Comparison of ENCODE assay signal across 12 cellular contexts in genomic region chr1:183101841-183102276, GRCh38.
A peak's percentile ranks its signal among the peaks of the same experiment; 100 is the strongest.
DNase-seq lines count a peak whose midpoint lies in the region; ATAC-seq and TF ChIP-seq lines count a peak whose summit lies in the region.
"Had no signal": no experiment of that assay in that cellular context is flagged by ENCODE, and none has a peak within 500 bp of the region (broad histone marks: within the 10 kb centered on the region; RNA-seq: fewer than 3 reads in every experiment).

No MANE protein-coding gene starts in this region.

- H3K9me3 Mint-ChIP-seq in WTC11 (no peaks in the 10 kb centered on the region), neural crest cell (no peaks in the 10 kb centered on the region)
- no peaks in the 10 kb centered on the region for H3K9me3 Mint-ChIP-seq in activated naive CD8-positive, alpha-beta T cell treated with anti-CD3 and anti-CD28 coated beads for 36 hours
- H3K9me3 Mint-ChIP-seq: brain; CD8-positive, alpha-beta T cell had no signal

- H3K27me3 Mint-ChIP-seq in WTC11 (ENCODE audit: low read depth) (no peaks in the 10 kb centered on the region), neural crest cell (ENCODE audit: low read depth) (no peaks in the 10 kb centered on the region)
- peaks cover 11% of the 10 kb centered on the region for H3K27me3 Mint-ChIP-seq in activated naive CD8-positive, alpha-beta T cell treated with anti-CD3 and anti-CD28 coated beads for 36 hours
- H3K27me3 Mint-ChIP-seq: brain had no signal

- H3K4me3 Mint-ChIP-seq in WTC11 (no peak overlapping the region), neural crest cell (no peak overlapping the region)
- H3K4me3 Mint-ChIP-seq in activated naive CD8-positive, alpha-beta T cell treated with anti-CD3 and anti-CD28 coated beads for 36 hours, result no peak overlapping the region
- H3K4me3 Mint-ChIP-seq: brain; CD8-positive, alpha-beta T cell had no signal

- H3K27ac Mint-ChIP-seq in WTC11 (peak overlapping the region; percentile 66), neural crest cell (ENCODE audit: unreplicated experiment) (peak overlapping the region; percentile 88)
- H3K27ac Mint-ChIP-seq in activated naive CD8-positive, alpha-beta T cell treated with anti-CD3 and anti-CD28 coated beads for 36 hours, result no peak overlapping the region
- H3K27ac Mint-ChIP-seq: CD8-positive, alpha-beta T cell had no signal

- peak; percentile 45 for ATAC-seq in HG02981 (IDR thresholded peaks at IDR 0.05; ENCODE audit: unreplicated experiment)
- ATAC-seq in WTC11, result no peak
- no peak for ATAC-seq in GM21723 (IDR thresholded peaks at IDR 0.05; ENCODE audit: unreplicated experiment)
- ATAC-seq: CD8-positive, alpha-beta T cell; pancreas had no signal

- H3K36me3 Mint-ChIP-seq in WTC11 (peaks cover 5% of the 10 kb centered on the region; the same call in 1 of the 2 replicates), neural crest cell (ENCODE audit: low read depth) (no peaks in the 10 kb centered on the region)
- H3K36me3 Mint-ChIP-seq in activated naive CD8-positive, alpha-beta T cell treated with anti-CD3 and anti-CD28 coated beads for 36 hours, result no peaks in the 10 kb centered on the region
- H3K36me3 Mint-ChIP-seq: CD8-positive, alpha-beta T cell had no signal

- CTCF ChIA-PET in WTC11 (lab: Charles Lee), result interaction anchor here (1.3 kb wide), 1 partner anchor 139 kb away, joined by 5 read pairs; no protein-coding TSS in a partner anchor

- H3K4me1 Mint-ChIP-seq in WTC11 (peaks cover 4% of the 10 kb centered on the region; the same call in 1 of the 2 replicates), neural crest cell (peaks cover 20% of the 10 kb centered on the region)
- H3K4me1 Mint-ChIP-seq in activated naive CD8-positive, alpha-beta T cell treated with anti-CD3 and anti-CD28 coated beads for 36 hours, result no peaks in the 10 kb centered on the region

- TF ChIP-seq CTCF in WTC11 (IDR thresholded peaks at IDR 0.05) (no peak), neural crest cell (conservative IDR thresholded peaks at IDR 0.05) (no peak)

- DNase-seq in ELF-1 (ENCODE audit: low read depth, low spot score), result peak; percentile 14
- DNase-seq in WTC11 (ENCODE audit: low spot score), result no peak
- DNase-seq in neural crest cell (ENCODE audit: low read depth, low spot score), result no peak
- no peak for DNase-seq in kidney tubule cell (ENCODE audit: low spot score)
- DNase-seq in NCI-H524 (lab: John Stamatoyannopoulos, UW), result no peak
- no peak for DNase-seq in activated naive CD8-positive, alpha-beta T cell treated with anti-CD3 and anti-CD28 coated beads for 36 hours
- DNase-seq: activated CD4-positive, alpha-beta T cell treated with anti-CD3 and anti-CD28 coated beads for 4 hours; CD8-positive, alpha-beta T cell; pancreas had no signal

- POLR2A ChIA-PET in WTC11 (lab: Charles Lee), result no interaction called here

TF ChIP-seq in WTC11, 78 proteins besides CTCF, POLR2A, EP300 and RAD21:
- TF ChIP-seq JAZF1 (CRISPR knock-in tag; IDR thresholded peaks at IDR 0.05), result no peak
- no peak for TF ChIP-seq GRHL2 (CRISPR knock-in tag; IDR thresholded peaks at IDR 0.05; ENCODE audit: insufficient replicate concordance, severe bottlenecking)
- no peak for TF ChIP-seq ERG (CRISPR knock-in tag; IDR thresholded peaks at IDR 0.05)
- no peak for TF ChIP-seq CREB1 (CRISPR knock-in tag; IDR thresholded peaks at IDR 0.05)
- no peak for TF ChIP-seq ELF4 (CRISPR knock-in tag; IDR thresholded peaks at IDR 0.05; ENCODE audit: low read depth)
- no peak for TF ChIP-seq E2F1 (CRISPR knock-in tag; IDR thresholded peaks at IDR 0.05)
- TF ChIP-seq SP1 (CRISPR knock-in tag; conservative IDR thresholded peaks at IDR 0.05), result no peak
- no peak for TF ChIP-seq ZNF281 (CRISPR knock-in tag; IDR thresholded peaks at IDR 0.05)
- TF ChIP-seq GABPB1 (CRISPR knock-in tag; IDR thresholded peaks at IDR 0.05), result no peak
- TF ChIP-seq FOXP1 (CRISPR knock-in tag; IDR thresholded peaks at IDR 0.05; ENCODE audit: borderline replicate concordance), result no peak
